Comparison of ENCODE assay signal across 9 cellular contexts in genomic region chr21:38380391-38381137, GRCh38.
DNase-seq lines count a peak whose midpoint lies in the region; ATAC-seq and TF ChIP-seq lines count a peak whose summit lies in the region.
"Had no signal": no experiment of that assay in that cellular context is flagged by ENCODE, and none has a peak within 500 bp of the region (broad histone marks: within the 10 kb centered on the region; RNA-seq: fewer than 3 reads in every experiment).

No MANE protein-coding gene starts in this region.

- CTCF ChIA-PET in AG04450 (lab: Charles Lee), result no interaction called here

- in situ Hi-C loops in gastrocnemius medialis (cut with MboI; ENCODE audit: low sequenced_read_pairs in 4 of 4), result no loop called here

- H3K9me3 ChIP-seq in AG04450 (ENCODE audit: control insufficient read depth, insufficient read depth, low read length) (no peaks in the 10 kb centered on the region), gastrocnemius medialis (no peaks in the 10 kb centered on the region)

- TF ChIP-seq CTCF in AG04450 (IDR thresholded peaks at IDR 0.05; ENCODE audit: low read depth, low read length) (peak; percentile 48), gastrocnemius medialis (IDR thresholded peaks at IDR 0.05 in 4 of 5, conservative IDR thresholded peaks at IDR 0.05 in 1 of 5) (no peak)

- POLR2A ChIA-PET in AG04450 (lab: Yijun Ruan, JAX), result no interaction called here

- intact Hi-C loops in gastrocnemius medialis (cut with DNase I; ENCODE audit: low total_unique reads), result no loop called here

- H3K4me1 ChIP-seq in gastrocnemius medialis, result no peaks in the 10 kb centered on the region

- ATAC-seq in gastrocnemius medialis, result no peak
- ATAC-seq: effector memory CD8-positive, alpha-beta T cell had no signal

- no peak overlapping the region for H3K27ac ChIP-seq in AG04450 (ENCODE audit: low read depth, low read length)
- H3K27ac ChIP-seq in gastrocnemius medialis, result no peak overlapping the region

- no peak for DNase-seq in AG04450 (ENCODE audit: low read depth, low spot score)
- DNase-seq in ELR (ENCODE audit: low read depth), result peak; percentile 53
- DNase-seq in RPMI8226, result peak; percentile 13
- peak; percentile 3 for DNase-seq in fibroblast of peridontal ligament (ENCODE audit: extremely low read depth)
- DNase-seq in NCI-H774 (lab: John Stamatoyannopoulos, UW), result no peak
- no peak for DNase-seq in NCI-H1436 (lab: John Stamatoyannopoulos, UW)
- DNase-seq in gastrocnemius medialis, result no peak
- DNase-seq in activated CD4-positive, alpha-beta T cell treated with anti-CD3 and anti-CD28 coated beads for 4 hours, result no peak
- DNase-seq: effector memory CD8-positive, alpha-beta T cell had no signal

- H3K27me3 ChIP-seq in AG04450 (ENCODE audit: control insufficient read depth, insufficient read depth, low read length) (peaks cover 15% of the 10 kb centered on the region), gastrocnemius medialis (peaks cover 3 to 4% (median 3%) of the 10 kb centered on the region in 3 donors)

- TF ChIP-seq POLR2A in gastrocnemius medialis (IDR thresholded peaks at IDR 0.05), result no peak

- no peaks in the 10 kb centered on the region for H3K36me3 ChIP-seq in gastrocnemius medialis

- H3K4me3 ChIP-seq in AG04450 (ENCODE audit: low read depth, low read length), result no peak overlapping the region
- no peak overlapping the region for H3K4me3 ChIP-seq in gastrocnemius medialis

Comparison
In these comparisons a context has a peak if more than half of its experiments do, and no peak if none do; other contexts are left out.
1. DNase-seq: peak in ELR (single experiment), RPMI8226 (single experiment) and fibroblast of peridontal ligament (single experiment); none in AG04450 (single experiment), NCI-H774 (single experiment), NCI-H1436 (single experiment), gastrocnemius medialis (0 of 2) and activated CD4-positive, alpha-beta T cell treated with anti-CD3 and anti-CD28 coated beads for 4 hours (0 of 2).